ENCODE assay signal across 15 cellular contexts in the genomic region with DNA sequence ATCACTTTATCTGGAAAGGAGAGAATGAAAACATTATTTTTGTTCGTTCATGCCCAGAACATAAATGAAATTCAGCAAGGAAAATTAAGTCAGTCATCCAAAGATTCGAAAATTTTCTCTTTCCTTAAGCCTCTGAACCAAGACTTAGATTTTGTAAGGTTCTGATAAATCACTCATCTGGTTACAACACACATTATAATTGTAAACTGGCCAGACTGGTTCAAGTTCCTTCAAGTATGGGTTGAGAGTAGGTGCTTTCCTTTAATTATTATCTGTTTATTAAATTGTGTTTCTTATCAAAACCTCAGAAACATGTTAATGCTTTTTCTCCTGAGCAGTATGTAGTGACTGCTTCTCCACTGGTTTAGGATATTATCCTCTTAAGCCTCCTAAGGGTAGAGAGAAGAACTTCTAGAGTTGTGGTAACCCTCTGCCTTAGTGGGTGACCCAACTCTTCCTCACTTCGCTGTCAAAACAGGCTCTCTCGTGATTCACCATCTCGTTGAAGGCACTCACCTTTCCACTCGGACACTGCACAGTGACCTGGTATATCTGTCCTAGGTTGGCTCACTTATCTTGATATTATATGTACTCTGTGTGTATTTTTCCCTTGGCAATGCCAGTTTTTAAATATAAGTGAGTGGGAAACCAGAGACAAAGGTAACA.
A peak's percentile ranks its signal among the peaks of the same experiment; 100 is the strongest.
DNase-seq lines count a peak whose midpoint lies in the region; ATAC-seq, FAIRE-seq and TF ChIP-seq lines count a peak whose summit lies in the region.
"Had no signal": no experiment of that assay in that cellular context is flagged by ENCODE, and none has a peak within 500 bp of the region (broad histone marks: within the 10 kb centered on the region; RNA-seq: fewer than 3 reads in every experiment).

No MANE protein-coding gene starts in this region.

- peak overlapping the region; percentile 49 for H3K4me2 ChIP-seq in PC-9
- H3K4me2 ChIP-seq: A549 had no signal

- TF ChIP-seq EP300 in esophagus muscularis mucosa (IDR thresholded peaks at IDR 0.05) = no peak

- BruUV-seq in PC-9 (replicated peaks; lab: Mats Ljungman, UMichigan) = no TSS peak

- peaks cover 21% of the 10 kb centered on the region for H3F3A ChIP-seq in PC-9 (ENCODE audit: insufficient read depth, low read depth)

- TF ChIP-seq CTCF in PC-9 (conservative IDR thresholded peaks at IDR 0.05) (no peak), bronchial epithelial cell (IDR thresholded peaks at IDR 0.05; ENCODE audit: insufficient read depth, low read length, severe bottlenecking) (no peak), fibroblast of mammary gland (conservative IDR thresholded peaks at IDR 0.05; ENCODE audit: control insufficient read depth, insufficient read depth, low read depth, low read length) (no peak), mucosa of descending colon (IDR thresholded peaks at IDR 0.05) (no peak), esophagus muscularis mucosa (IDR thresholded peaks at IDR 0.05) (no peak)

- DNase-seq in PC-9 = peak in 1 of 2 experiments; percentile 95
- peak; percentile 75 for DNase-seq in bronchial epithelial cell (ENCODE audit: low read depth)
- DNase-seq in fibroblast of mammary gland (ENCODE audit: low read depth) = peak; percentile 20
- DNase-seq in mucosa of descending colon = no peak
- no peak for DNase-seq in caudate nucleus (lab: John Stamatoyannopoulos, UW)
- no peak for DNase-seq in esophagus muscularis mucosa (ENCODE audit: extremely low spot score)
- DNase-seq: BE2C; CD4-positive, alpha-beta memory T cell; DMS79; GM23248; H7 had no signal

- POLR2A ChIA-PET in PC-9 (lab: Charles Lee; ENCODE audit: unreplicated experiment) = interaction anchor here (0.6 to 0.7 kb wide), 2 partner anchors 483 to 496 kb away, joined by 3 to 5 read pairs; no protein-coding TSS in a partner anchor

- peaks cover 28% of the 10 kb centered on the region for H3K4me1 ChIP-seq in PC-9 (replicated peaks; ENCODE audit: insufficient read depth)
- no peaks in the 10 kb centered on the region for H3K4me1 ChIP-seq in mucosa of descending colon (ENCODE audit: low read depth)
- peaks cover 0 to 6% (median 5%) of the 10 kb centered on the region in 4 donors for H3K4me1 ChIP-seq in esophagus muscularis mucosa
- H3K4me1 ChIP-seq: A549, BE2C had no signal

- no peaks in the 10 kb centered on the region for H3K9me2 ChIP-seq in PC-9 (ENCODE audit: insufficient read depth)

- H3K9me3 ChIP-seq in PC-9 (ENCODE audit: insufficient read depth, low read depth) (peaks cover 16% of the 10 kb centered on the region; the same call in 1 of the 2 replicates), mucosa of descending colon (no peaks in the 10 kb centered on the region), esophagus muscularis mucosa (no peaks in the 10 kb centered on the region)
- H3K9me3 ChIP-seq: A549, BE2C had no signal

- no peak for FAIRE-seq in bronchial epithelial cell (lab: Jason Lieb, UNC)
- FAIRE-seq: A549, GM12878, GM18507 had no signal

- CTCF ChIA-PET in PC-9 (lab: Charles Lee) = no interaction called here

- WGBS in esophagus muscularis mucosa = 87% methylated on average over 6 of the region's 6 CpGs

- TF ChIP-seq POLR2A in esophagus muscularis mucosa (IDR thresholded peaks at IDR 0.05; ENCODE audit: low read depth) = no peak

- H4K20me1 ChIP-seq in PC-9 (ENCODE audit: insufficient read depth) = no peaks in the 10 kb centered on the region

- no peak for ATAC-seq in mucosa of descending colon
- ATAC-seq: A549, GM12878 had no signal

- intact Hi-C loops in PC-9 (cut with micrococcal nuclease; ENCODE audit: unreplicated experiment) (loop anchor here (10.0 kb wide), 1 partner anchor 618 kb away; no protein-coding TSS in a partner anchor), mucosa of descending colon (cut with DNase I, micrococcal nuclease) (no loop called here), esophagus muscularis mucosa (cut with DNase I) (no loop called here)

- peak overlapping the region; percentile 4 for H2AFZ ChIP-seq in PC-9
- H2AFZ ChIP-seq: GM23248 had no signal

- no peaks in the 10 kb centered on the region for H3K79me2 ChIP-seq in PC-9 (ENCODE audit: low read depth)

- H3K27me3 ChIP-seq in PC-9 (ENCODE audit: insufficient read depth, low read depth) (no peaks in the 10 kb centered on the region), bronchial epithelial cell (ENCODE audit: control insufficient read depth, insufficient read depth, low read length) (peaks cover 4% of the 10 kb centered on the region), esophagus muscularis mucosa (no peaks in the 10 kb centered on the region)

- H3K36me3 ChIP-seq in PC-9 (ENCODE audit: low read depth) = no peaks in the 10 kb centered on the region
- H3K36me3 ChIP-seq in bronchial epithelial cell (ENCODE audit: control insufficient read depth, insufficient read depth, low read length) = no peaks in the 10 kb centered on the region
- H3K36me3 ChIP-seq in mucosa of descending colon (ENCODE audit: low read depth) = no peaks in the 10 kb centered on the region
- H3K36me3 ChIP-seq in esophagus muscularis mucosa = no peaks in the 10 kb centered on the region
- H3K36me3 ChIP-seq: BE2C had no signal

- H3K27ac ChIP-seq in PC-9 = peak overlapping the region; percentile 48
- H3K27ac ChIP-seq in caudate nucleus (ENCODE audit: low read depth, low read length) = no peak overlapping the region
- H3K27ac ChIP-seq in esophagus muscularis mucosa (replicated peaks in 1 of 4) = no peak overlapping the region
- H3K27ac ChIP-seq: A549, C4-2B, GM23248 had no signal

- H3K4me3 ChIP-seq in PC-9 (peak overlapping the region; percentile 1; the same call in 1 of the 2 replicates), bronchial epithelial cell (ENCODE audit: low read depth, low read length) (no peak overlapping the region), fibroblast of mammary gland (ENCODE audit: control insufficient read depth, low read depth, low read length) (no peak overlapping the region), mucosa of descending colon (no peak overlapping the region), esophagus muscularis mucosa (no peak overlapping the region)
- H3K4me3 ChIP-seq: A549, GM12878, GM23248 had no signal

Comparison
In these comparisons a context has a peak if more than half of its experiments do, and no peak if none do; other contexts are left out.
1. DNase-seq: peak in bronchial epithelial cell (single experiment) and fibroblast of mammary gland (single experiment); none in mucosa of descending colon (0 of 3), caudate nucleus (0 of 61) and esophagus muscularis mucosa (single experiment).